ENCODE assay signal across 1 cellular context in the genomic region with DNA sequence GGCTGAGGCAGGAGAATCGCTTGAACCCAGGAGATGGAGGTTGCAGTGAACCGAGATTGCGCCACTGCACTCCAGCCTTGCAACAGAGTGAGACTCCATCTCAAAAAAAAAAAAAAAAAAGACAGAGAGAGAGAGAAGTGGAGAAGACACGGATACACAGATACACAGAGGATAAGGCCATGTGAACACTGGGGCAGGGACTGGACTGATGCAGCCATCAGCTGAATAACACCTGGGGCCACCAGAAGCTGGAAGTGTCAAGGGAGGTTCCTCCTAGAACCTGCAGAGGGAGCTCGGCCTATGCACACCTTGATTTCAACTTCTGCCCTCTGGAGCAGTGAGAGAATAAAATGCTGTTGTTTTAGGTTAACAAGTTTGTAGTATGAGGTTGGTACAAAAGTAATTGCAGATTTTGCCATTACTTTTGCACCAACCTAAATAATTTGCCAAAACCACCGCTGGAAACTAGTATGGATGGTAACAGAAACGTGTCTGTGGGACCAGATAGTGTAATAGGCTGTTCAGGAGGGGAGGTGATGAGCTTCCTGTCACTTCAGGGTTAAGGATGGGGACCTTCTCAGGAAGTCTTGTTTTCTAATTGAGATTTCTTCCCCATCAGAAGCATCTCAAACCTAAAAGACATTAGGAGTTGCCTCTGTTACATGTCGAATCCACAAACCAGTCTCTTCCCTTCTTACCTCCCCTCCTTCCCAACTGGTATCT.
TF ChIP-seq lines count a peak whose summit lies in the region.

No MANE protein-coding gene starts in this region.

TF ChIP-seq in K562, 482 proteins besides CTCF, POLR2A, EP300 and RAD21 (continues in another document):
- TF ChIP-seq ZNF57 (CRISPR knock-in tag; IDR thresholded peaks at IDR 0.05) = no peak
- TF ChIP-seq ESRRA (IDR thresholded peaks at IDR 0.05; ENCODE audit: borderline replicate concordance, low read depth) = no peak
- no peak for TF ChIP-seq ZNF282 (CRISPR knock-in tag; IDR thresholded peaks at IDR 0.05)
- no peak for TF ChIP-seq TAF7 (tag; IDR thresholded peaks at IDR 0.05)
- TF ChIP-seq RFX7 (CRISPR knock-in tag; IDR thresholded peaks at IDR 0.05) = no peak
- TF ChIP-seq ZC3H8 (IDR thresholded peaks at IDR 0.05) = no peak
- TF ChIP-seq ZNF589 (CRISPR knock-in tag; IDR thresholded peaks at IDR 0.05; ENCODE audit: low read depth) = no peak
- no peak for TF ChIP-seq E2F3 (CRISPR knock-in tag; IDR thresholded peaks at IDR 0.05)
- TF ChIP-seq, protein P1, sequence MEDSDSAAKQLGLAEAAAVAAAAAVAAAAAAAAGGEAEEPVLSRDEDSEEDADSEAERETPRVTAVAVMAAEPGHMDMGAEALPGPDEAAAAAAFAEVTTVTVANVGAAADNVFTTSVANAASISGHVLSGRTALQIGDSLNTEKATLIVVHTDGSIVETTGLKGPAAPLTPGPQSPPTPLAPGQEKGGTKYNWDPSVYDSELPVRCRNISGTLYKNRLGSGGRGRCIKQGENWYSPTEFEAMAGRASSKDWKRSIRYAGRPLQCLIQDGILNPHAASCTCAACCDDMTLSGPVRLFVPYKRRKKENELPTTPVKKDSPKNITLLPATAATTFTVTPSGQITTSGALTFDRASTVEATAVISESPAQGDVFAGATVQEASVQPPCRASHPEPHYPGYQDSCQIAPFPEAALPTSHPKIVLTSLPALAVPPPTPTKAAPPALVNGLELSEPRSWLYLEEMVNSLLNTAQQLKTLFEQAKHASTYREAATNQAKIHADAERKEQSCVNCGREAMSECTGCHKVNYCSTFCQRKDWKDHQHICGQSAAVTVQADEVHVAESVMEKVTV (CRISPR knock-in tag; IDR thresholded peaks at IDR 0.05) = peak; percentile 52; the same call in 1 of the 2 replicates
- peak; percentile 90 for TF ChIP-seq PRDM10 (IDR thresholded peaks at IDR 0.05; ENCODE audit: partially characterized antibody)
- TF ChIP-seq TFAP4 (CRISPR knock-in tag; IDR thresholded peaks at IDR 0.05; ENCODE audit: borderline replicate concordance) = peak; percentile 63; the same call in 1 of the 2 replicates
- TF ChIP-seq POLR2B (IDR thresholded peaks at IDR 0.05; ENCODE audit: low read depth, partially characterized antibody) = no peak
- TF ChIP-seq, protein P2, sequence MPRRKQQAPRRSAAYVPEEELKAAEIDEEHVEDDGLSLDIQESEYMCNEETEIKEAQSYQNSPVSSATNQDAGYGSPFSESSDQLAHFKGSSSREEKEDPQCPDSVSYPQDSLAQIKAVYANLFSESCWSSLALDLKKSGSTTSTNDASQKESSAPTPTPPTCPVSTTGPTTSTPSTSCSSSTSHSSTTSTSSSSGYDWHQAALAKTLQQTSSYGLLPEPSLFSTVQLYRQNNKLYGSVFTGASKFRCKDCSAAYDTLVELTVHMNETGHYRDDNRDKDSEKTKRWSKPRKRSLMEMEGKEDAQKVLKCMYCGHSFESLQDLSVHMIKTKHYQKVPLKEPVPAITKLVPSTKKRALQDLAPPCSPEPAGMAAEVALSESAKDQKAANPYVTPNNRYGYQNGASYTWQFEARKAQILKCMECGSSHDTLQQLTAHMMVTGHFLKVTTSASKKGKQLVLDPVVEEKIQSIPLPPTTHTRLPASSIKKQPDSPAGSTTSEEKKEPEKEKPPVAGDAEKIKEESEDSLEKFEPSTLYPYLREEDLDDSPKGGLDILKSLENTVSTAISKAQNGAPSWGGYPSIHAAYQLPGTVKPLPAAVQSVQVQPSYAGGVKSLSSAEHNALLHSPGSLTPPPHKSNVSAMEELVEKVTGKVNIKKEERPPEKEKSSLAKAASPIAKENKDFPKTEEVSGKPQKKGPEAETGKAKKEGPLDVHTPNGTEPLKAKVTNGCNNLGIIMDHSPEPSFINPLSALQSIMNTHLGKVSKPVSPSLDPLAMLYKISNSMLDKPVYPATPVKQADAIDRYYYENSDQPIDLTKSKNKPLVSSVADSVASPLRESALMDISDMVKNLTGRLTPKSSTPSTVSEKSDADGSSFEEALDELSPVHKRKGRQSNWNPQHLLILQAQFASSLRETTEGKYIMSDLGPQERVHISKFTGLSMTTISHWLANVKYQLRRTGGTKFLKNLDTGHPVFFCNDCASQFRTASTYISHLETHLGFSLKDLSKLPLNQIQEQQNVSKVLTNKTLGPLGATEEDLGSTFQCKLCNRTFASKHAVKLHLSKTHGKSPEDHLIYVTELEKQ (CRISPR knock-in tag; IDR thresholded peaks at IDR 0.05) = no peak
- TF ChIP-seq E2F1 (CRISPR knock-in tag; IDR thresholded peaks at IDR 0.05) = no peak
- TF ChIP-seq ZNF778 (CRISPR knock-in tag; IDR thresholded peaks at IDR 0.05) = no peak
- no peak for TF ChIP-seq CHAMP1 (IDR thresholded peaks at IDR 0.05)
- no peak for TF ChIP-seq JUNB (CRISPR knock-in tag; conservative IDR thresholded peaks at IDR 0.05)
- no peak for TF ChIP-seq ZNF518B (CRISPR knock-in tag; IDR thresholded peaks at IDR 0.05)
- TF ChIP-seq SRSF1 (IDR thresholded peaks at IDR 0.05; ENCODE audit: low read depth, low read length) = no peak
- no peak for TF ChIP-seq ETS2 (tag; IDR thresholded peaks at IDR 0.05; ENCODE audit: borderline replicate concordance, poor library complexity, severe bottlenecking)
- no peak for TF ChIP-seq CHCHD3 (CRISPR knock-in tag; IDR thresholded peaks at IDR 0.05)
- TF ChIP-seq CXXC5 (CRISPR knock-in tag; IDR thresholded peaks at IDR 0.05) = no peak
- TF ChIP-seq NCOA1 (IDR thresholded peaks at IDR 0.05; ENCODE audit: low read depth) = no peak
- TF ChIP-seq RBM14 (IDR thresholded peaks at IDR 0.05; ENCODE audit: borderline replicate concordance, insufficient read depth, low read depth, low read length) = no peak
- TF ChIP-seq TCFL5 (CRISPR knock-in tag; conservative IDR thresholded peaks at IDR 0.05) = no peak
- no peak for TF ChIP-seq ZC3H11A (IDR thresholded peaks at IDR 0.05; ENCODE audit: low read depth, low read length)
- no peak for TF ChIP-seq RERE (CRISPR knock-in tag; IDR thresholded peaks at IDR 0.05; ENCODE audit: borderline replicate concordance)
- TF ChIP-seq ZFP36 (IDR thresholded peaks at IDR 0.05; ENCODE audit: low read depth, low read length, partially characterized antibody) = peak; percentile 51
